ENCODE assay signal across 8 cellular contexts in the genomic region with DNA sequence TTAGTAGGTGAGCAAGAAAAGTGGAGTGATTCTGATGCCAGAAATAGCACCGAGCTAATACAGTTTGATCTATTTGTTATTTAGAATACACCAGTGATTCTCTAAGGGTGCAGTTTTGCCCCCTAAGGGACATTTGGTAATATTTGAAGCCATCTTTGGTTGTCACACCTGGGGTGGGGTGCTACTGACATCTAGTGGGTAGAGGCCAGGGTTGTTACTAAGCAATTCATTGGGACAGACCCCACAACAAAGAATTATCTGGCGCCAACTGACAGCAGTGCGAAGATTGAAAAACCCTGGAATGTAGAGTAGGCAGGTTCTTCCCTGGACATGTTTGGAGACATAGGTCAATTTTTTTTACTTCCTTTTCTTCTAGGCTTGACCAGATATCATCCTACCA. TPM values are rescaled to one million over a fixed set of nuclear protein-coding genes. Genes with fewer than 3 reads are reported as not detected.
DNase-seq lines count a peak whose midpoint lies in the region; ATAC-seq and TF ChIP-seq lines count a peak whose summit lies in the region.

No MANE protein-coding gene starts in this region.

- H3K27me3 ChIP-seq in BJ (ENCODE audit: control insufficient read depth, insufficient read depth, low read length): no peaks in the 10 kb centered on the region

- POLR2A ChIA-PET in BJ (lab: Charles Lee): no interaction called here

- 0 out of 2 replicates have a peak, but pooled peaks have one; percentile 19 for TF ChIP-seq CTCF in BJ (IDR thresholded peaks at IDR 0.05; ENCODE audit: insufficient read depth, low read depth, low read length)
- TF ChIP-seq CTCF in WI38 (IDR thresholded peaks at IDR 0.05; ENCODE audit: low read depth, low read length): 0 out of 2 replicates have a peak, but pooled peaks have one; percentile 15

- H3K4me3 ChIP-seq in BJ (ENCODE audit: low read depth, low read length): no peak overlapping the region
- H3K4me3 ChIP-seq in WI38 (ENCODE audit: low read depth, low read length): no peak overlapping the region

- no peak for DNase-seq in BJ (ENCODE audit: low read depth)
- peak; percentile 36 to 54 for DNase-seq in erythroblast (lab: John Stamatoyannopoulos, UW)
- DNase-seq in stimulated activated CD8-positive, alpha-beta memory T cell treated with anti-CD3 and anti-CD28 coated beads, Interleukin-12 subunit alpha, Interleukin-12 subunit beta, amount 100 ng/mL, for 4 hours (ENCODE audit: low read depth): peak; percentile 28
- no peak for DNase-seq in amniotic stem cell (lab: John Stamatoyannopoulos, UW)
- DNase-seq in SKM-1 (lab: John Stamatoyannopoulos, UW; ENCODE audit: unreplicated experiment): no peak

- no peak for TF ChIP-seq POLR2A in erythroblast (IDR thresholded peaks at IDR 0.05; ENCODE audit: low read length)

- peak; percentile 68 for ATAC-seq in GM19035 (IDR thresholded peaks at IDR 0.05; ENCODE audit: unreplicated experiment)
- peak; percentile 71 for ATAC-seq in HG03571 (IDR thresholded peaks at IDR 0.05; ENCODE audit: unreplicated experiment)

- CTCF ChIA-PET in BJ (lab: Yijun Ruan, JAX): interaction anchor here (1.2 to 1.8 kb wide), 3 partner anchors 11 to 15 kb away, joined by 3 to 7 read pairs (median 5); a partner anchor contains a TSS

- no peaks in the 10 kb centered on the region for H3K36me3 ChIP-seq in BJ (ENCODE audit: control insufficient read depth, insufficient read depth, low read length)

RNA-seq across cellular contexts. Expression of a gene that starts 14.6 kb away (rescaled TPM):
- polyA plus RNA-seq in BJ (2011; rRNA removed): 2.7 and 5.1 TPM in 2 replicates
- 5.1 and 6.5 TPM in 2 replicates for polyA minus RNA-seq in BJ (2011; rRNA and poly(A)+ RNA removed)

Comparison
In these comparisons a context has a peak if more than half of its experiments do, and no peak if none do; other contexts are left out.
1. DNase-seq: peak in erythroblast (2 of 2) and stimulated activated CD8-positive, alpha-beta memory T cell treated with anti-CD3 and anti-CD28 coated beads, Interleukin-12 subunit alpha, Interleukin-12 subunit beta, amount 100 ng/mL, for 4 hours (single experiment); none in BJ (single experiment), amniotic stem cell (single experiment) and SKM-1 (single experiment).